8 cellular contexts compared by ENCODE assay signal in genomic region chr1:46342084-46342656, GRCh38. TPM values are rescaled to one million over a fixed set of nuclear protein-coding genes. Genes with fewer than 3 reads are reported as not detected.
DNase-seq lines count a peak whose midpoint lies in the region; ATAC-seq, FAIRE-seq and TF ChIP-seq lines count a peak whose summit lies in the region.

No MANE protein-coding gene starts in this region.

- no peaks in the 10 kb centered on the region for H3K9me3 Mint-ChIP-seq in stimulated activated naive CD8-positive, alpha-beta T cell treated with anti-CD3 and anti-CD28 coated beads, Interleukin-15, Interleukin-2, amounts not matched to agents 100 ng/mL and 50 ng/mL, for 24 hours

- peaks cover 35% of the 10 kb centered on the region for H3K36me3 Mint-ChIP-seq in stimulated activated naive CD8-positive, alpha-beta T cell treated with anti-CD3 and anti-CD28 coated beads, Interleukin-15, Interleukin-2, amounts not matched to agents 100 ng/mL and 50 ng/mL, for 24 hours (ENCODE audit: low read depth)

- in situ Hi-C loops in GM13976 (cut with MboI; ENCODE audit: low sequenced_read_pairs, unreplicated experiment): no loop called here

- ATAC-seq in A549: 0 out of 6 replicates have a peak, but pooled peaks of 1 of the 2 experiments have one; percentile 13
- ATAC-seq in GM18517 (IDR thresholded peaks at IDR 0.05; ENCODE audit: unreplicated experiment): no peak

- no peak overlapping the region for H3K4me3 ChIP-seq in A549
- no peak overlapping the region for H3K4me3 ChIP-seq in fibroblast of mammary gland (ENCODE audit: control insufficient read depth, low read depth, low read length)

- H3K4me1 ChIP-seq in A549: peaks cover 14% of the 10 kb centered on the region

- TF ChIP-seq POLR2A in A549 (IDR thresholded peaks at IDR 0.05; ENCODE audit: low read length): no peak

- DNase-seq in A549 (ENCODE audit: low read depth in 1 of 2, low spot score in 1 of 2) (peak; percentile 22 to 28), GM13976 (ENCODE audit: low spot score) (peak; percentile 65), RPMI7951 (ENCODE audit: low read depth) (peak; percentile 41), fibroblast of mammary gland (ENCODE audit: low read depth) (peak; percentile 59), pons (ENCODE audit: low spot score) (no peak)
- DNase-seq in central memory CD4-positive, alpha-beta T cell: no peak

- no peak overlapping the region; a peak in 1 of 6 replicates for H3K27ac ChIP-seq in A549

- POLR2A ChIA-PET in A549 (lab: Yijun Ruan, JAX): no interaction called here

- H3K4me2 ChIP-seq in A549: peak overlapping the region; percentile 99; the same call in 2 of the 3 replicates

- H3K9me3 ChIP-seq in A549: no peaks in the 10 kb centered on the region

- H3K27me3 Mint-ChIP-seq in stimulated activated naive CD8-positive, alpha-beta T cell treated with anti-CD3 and anti-CD28 coated beads, Interleukin-15, Interleukin-2, amounts not matched to agents 100 ng/mL and 50 ng/mL, for 24 hours: no peaks in the 10 kb centered on the region

- 94% methylated on average over 6 of the region's 6 CpGs for WGBS in A549 (ENCODE audit: missing lambda C conversion rate)

- FAIRE-seq in A549 (lab: Jason Lieb, UNC): no peak

- H3K27ac Mint-ChIP-seq in stimulated activated naive CD8-positive, alpha-beta T cell treated with anti-CD3 and anti-CD28 coated beads, Interleukin-15, Interleukin-2, amounts not matched to agents 100 ng/mL and 50 ng/mL, for 24 hours: peak overlapping the region; percentile 100

- peaks cover 56% of the 10 kb centered on the region for H3K4me1 Mint-ChIP-seq in stimulated activated naive CD8-positive, alpha-beta T cell treated with anti-CD3 and anti-CD28 coated beads, Interleukin-15, Interleukin-2, amounts not matched to agents 100 ng/mL and 50 ng/mL, for 24 hours (ENCODE audit: low read depth)

- peak overlapping the region; percentile 100 for H3K4me3 Mint-ChIP-seq in stimulated activated naive CD8-positive, alpha-beta T cell treated with anti-CD3 and anti-CD28 coated beads, Interleukin-15, Interleukin-2, amounts not matched to agents 100 ng/mL and 50 ng/mL, for 24 hours

- TF ChIP-seq CTCF in A549 (IDR thresholded peaks at IDR 0.05) (no peak), GM13976 (IDR thresholded peaks at IDR 0.05; ENCODE audit: borderline replicate concordance, control extremely low read depth, extremely low read depth, insufficient read depth, missing control alignments) (no peak), fibroblast of mammary gland (conservative IDR thresholded peaks at IDR 0.05; ENCODE audit: control insufficient read depth, insufficient read depth, low read depth, low read length) (peak; percentile 41)

- no peak for TF ChIP-seq EP300 in A549 (IDR thresholded peaks at IDR 0.05)

- TF ChIP-seq RAD21 in A549 (conservative IDR thresholded peaks at IDR 0.05 in 1 of 2, IDR thresholded peaks at IDR 0.05 in 1 of 2): no peak

- CTCF ChIA-PET in A549 (lab: Yijun Ruan, JAX): interaction anchor here (0.6 to 1.0 kb wide), 2 partner anchors 9 to 73 kb away, joined by 3 to 4 read pairs; no protein-coding TSS in a partner anchor

TF ChIP-seq in A549, 52 proteins besides CTCF, POLR2A, EP300 and RAD21:
- TF ChIP-seq ZC3H11A (IDR thresholded peaks at IDR 0.05) (no peak), RFX5 (IDR thresholded peaks at IDR 0.05) (no peak), JUN (IDR thresholded peaks at IDR 0.05) (no peak), USF2 (IDR thresholded peaks at IDR 0.05) (no peak), EHF (CRISPR knock-in tag; IDR thresholded peaks at IDR 0.05) (no peak), HMGXB4 (CRISPR knock-in tag; IDR thresholded peaks at IDR 0.05; ENCODE audit: borderline replicate concordance) (no peak), GATA3 (IDR thresholded peaks at IDR 0.05; ENCODE audit: borderline replicate concordance) (no peak), TP53 (CRISPR knock-in tag; IDR thresholded peaks at IDR 0.05) (no peak)
TF ChIP-seq in A549: peak in this region for 0.

RNA-seq across cellular contexts. Expression of gene NSUN4, which starts 1.6 kb away (rescaled TPM):
- polyA plus RNA-seq in A549 (2011; rRNA removed) (23.3 and 30.2 TPM in 2 replicates), A549 (2017; fragmentation: RNase III; extraction: RNeasy Plus Mini Kit Qiagen cat#74134 plus additional on column Dnase treatment) (11.7 to 13.2 TPM (median 12.0 TPM) in 3 replicates)
- polyA plus RNA-seq in A549 (2012; cell fraction: cytosol; rRNA removed): 13.6 and 16.2 TPM in 2 replicates
- polyA plus RNA-seq in A549 (2012; cell fraction: nucleus; rRNA removed): 16.8 and 17.6 TPM in 2 replicates
- 52.7 and 57.1 TPM in 2 replicates for polyA minus RNA-seq in A549 (2011; rRNA and poly(A)+ RNA removed)
- 8.1 and 8.8 TPM in 2 replicates for total RNA-seq in RPMI7951 (2014; rRNA removed; shearing (Covaris generic))

RNA-seq across cellular contexts. Expression of gene UQCRH, which starts 38.7 kb away (rescaled TPM):
- polyA plus RNA-seq in A549 (2011; rRNA removed) (514 and 762 TPM in 2 replicates), A549 (2017; fragmentation: RNase III; extraction: RNeasy Plus Mini Kit Qiagen cat#74134 plus additional on column Dnase treatment) (766 to 800 TPM (median 793 TPM) in 3 replicates)
- polyA plus RNA-seq in A549 (2012; cell fraction: cytosol; rRNA removed): 364 and 521 TPM in 2 replicates
- polyA plus RNA-seq in A549 (2012; cell fraction: nucleus; rRNA removed): 85.1 and 267 TPM in 2 replicates
- polyA minus RNA-seq in A549 (2011; rRNA and poly(A)+ RNA removed): 42.5 and 56.1 TPM in 2 replicates
- total RNA-seq in RPMI7951 (2014; rRNA removed; shearing (Covaris generic)): 747 and 790 TPM in 2 replicates

RNA-seq across cellular contexts. Expression of gene LRRC41, which starts 38.8 kb away (rescaled TPM):
- 28.6 and 32.5 TPM in 2 replicates for polyA plus RNA-seq in A549 (2011; rRNA removed)
- 27.0 and 41.8 TPM in 2 replicates for polyA plus RNA-seq in A549 (2012; cell fraction: cytosol; rRNA removed)
- polyA plus RNA-seq in A549 (2012; cell fraction: nucleus; rRNA removed): 57.0 and 61.6 TPM in 2 replicates
- polyA plus RNA-seq in A549 (2017; fragmentation: RNase III; extraction: RNeasy Plus Mini Kit Qiagen cat#74134 plus additional on column Dnase treatment): 30.1 to 34.1 TPM (median 33.4 TPM) in 3 replicates
- polyA minus RNA-seq in A549 (2011; rRNA and poly(A)+ RNA removed): 46.0 and 47.6 TPM in 2 replicates
- total RNA-seq in RPMI7951 (2014; rRNA removed; shearing (Covaris generic)): 60.8 and 63.3 TPM in 2 replicates

RNA-seq across cellular contexts. Expression of gene FAAH, which starts 51.9 kb away (rescaled TPM):
- polyA plus RNA-seq in A549 (2011; rRNA removed): 0.66 and 1.2 TPM in 2 replicates
- 1.00 and 1.2 TPM in 2 replicates for polyA plus RNA-seq in A549 (2012; cell fraction: cytosol; rRNA removed)
- 8.3 and 10.3 TPM in 2 replicates for polyA plus RNA-seq in A549 (2012; cell fraction: nucleus; rRNA removed)
- polyA plus RNA-seq in A549 (2017; fragmentation: RNase III; extraction: RNeasy Plus Mini Kit Qiagen cat#74134 plus additional on column Dnase treatment): 0.98 to 1.3 TPM (median 1.2 TPM) in 3 replicates
- 1.2 and 1.8 TPM in 2 replicates for polyA minus RNA-seq in A549 (2011; rRNA and poly(A)+ RNA removed)
- not detected in 2 replicates for total RNA-seq in RPMI7951 (2014; rRNA removed; shearing (Covaris generic))

Comparison
In these comparisons a context has a peak if more than half of its experiments do, and no peak if none do; other contexts are left out.
1. DNase-seq: peak in A549 (2 of 2), GM13976 (single experiment), RPMI7951 (single experiment) and fibroblast of mammary gland (single experiment); none in pons (single experiment) and central memory CD4-positive, alpha-beta T cell (single experiment).